Comparison of ENCODE assay signal across 1 cellular context in the genomic region with DNA sequence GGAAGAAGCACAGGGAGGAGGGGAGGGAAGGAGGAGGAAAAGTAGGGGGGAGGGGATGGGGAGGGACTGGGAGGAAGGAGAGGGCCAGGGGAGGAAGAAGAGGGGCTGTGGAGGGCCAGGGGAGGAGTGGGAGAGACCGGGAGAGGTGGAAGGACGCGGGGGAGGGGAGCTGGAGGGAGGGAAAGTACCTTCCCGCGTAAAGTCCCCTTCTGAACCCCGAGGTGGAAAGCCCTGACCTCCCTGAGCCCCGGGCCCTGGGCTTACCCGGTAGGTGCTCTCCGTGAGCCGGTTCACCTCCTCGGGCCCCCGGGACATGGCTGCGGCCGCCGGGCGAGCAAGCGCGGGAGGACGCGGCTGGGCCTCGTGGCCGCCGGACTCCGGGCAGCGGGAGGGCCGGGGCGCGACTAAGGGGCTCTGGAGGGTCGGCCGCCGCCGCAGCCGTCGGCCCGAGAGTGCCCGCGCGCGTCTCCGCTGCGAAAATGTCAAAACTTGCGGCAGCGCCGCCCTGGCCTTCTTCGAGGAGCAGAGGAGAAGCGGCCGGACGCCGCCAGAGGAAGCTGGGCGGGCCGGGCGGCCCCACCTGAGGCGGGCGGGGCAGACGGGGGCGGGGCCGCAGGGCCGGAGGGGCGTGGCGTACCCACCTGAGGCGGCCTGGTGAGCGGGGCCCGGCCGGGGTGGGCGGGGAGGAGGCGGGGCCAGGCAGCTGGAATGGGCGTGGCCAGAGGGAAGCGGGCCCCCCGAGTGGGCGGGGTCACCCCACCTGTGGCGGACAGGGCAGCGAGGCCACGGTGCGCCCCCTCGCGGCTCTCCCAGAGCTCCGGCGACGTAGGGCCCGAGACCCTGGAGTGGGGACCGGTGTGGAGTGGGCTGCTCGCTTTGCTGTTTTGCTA.
TF ChIP-seq lines count a peak whose summit lies in the region.

A gene with protein sequence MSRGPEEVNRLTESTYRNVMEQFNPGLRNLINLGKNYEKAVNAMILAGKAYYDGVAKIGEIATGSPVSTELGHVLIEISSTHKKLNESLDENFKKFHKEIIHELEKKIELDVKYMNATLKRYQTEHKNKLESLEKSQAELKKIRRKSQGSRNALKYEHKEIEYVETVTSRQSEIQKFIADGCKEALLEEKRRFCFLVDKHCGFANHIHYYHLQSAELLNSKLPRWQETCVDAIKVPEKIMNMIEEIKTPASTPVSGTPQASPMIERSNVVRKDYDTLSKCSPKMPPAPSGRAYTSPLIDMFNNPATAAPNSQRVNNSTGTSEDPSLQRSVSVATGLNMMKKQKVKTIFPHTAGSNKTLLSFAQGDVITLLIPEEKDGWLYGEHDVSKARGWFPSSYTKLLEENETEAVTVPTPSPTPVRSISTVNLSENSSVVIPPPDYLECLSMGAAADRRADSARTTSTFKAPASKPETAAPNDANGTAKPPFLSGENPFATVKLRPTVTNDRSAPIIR (minus strand): TSS at position 553 of the 890 bp plus-strand sequence. CDS start 238 bp downstream, at position 315.

TF ChIP-seq in HepG2, 621 proteins besides CTCF, POLR2A, EP300 and RAD21 (continued from another document and continues in another):
- TF ChIP-seq, protein P1, sequence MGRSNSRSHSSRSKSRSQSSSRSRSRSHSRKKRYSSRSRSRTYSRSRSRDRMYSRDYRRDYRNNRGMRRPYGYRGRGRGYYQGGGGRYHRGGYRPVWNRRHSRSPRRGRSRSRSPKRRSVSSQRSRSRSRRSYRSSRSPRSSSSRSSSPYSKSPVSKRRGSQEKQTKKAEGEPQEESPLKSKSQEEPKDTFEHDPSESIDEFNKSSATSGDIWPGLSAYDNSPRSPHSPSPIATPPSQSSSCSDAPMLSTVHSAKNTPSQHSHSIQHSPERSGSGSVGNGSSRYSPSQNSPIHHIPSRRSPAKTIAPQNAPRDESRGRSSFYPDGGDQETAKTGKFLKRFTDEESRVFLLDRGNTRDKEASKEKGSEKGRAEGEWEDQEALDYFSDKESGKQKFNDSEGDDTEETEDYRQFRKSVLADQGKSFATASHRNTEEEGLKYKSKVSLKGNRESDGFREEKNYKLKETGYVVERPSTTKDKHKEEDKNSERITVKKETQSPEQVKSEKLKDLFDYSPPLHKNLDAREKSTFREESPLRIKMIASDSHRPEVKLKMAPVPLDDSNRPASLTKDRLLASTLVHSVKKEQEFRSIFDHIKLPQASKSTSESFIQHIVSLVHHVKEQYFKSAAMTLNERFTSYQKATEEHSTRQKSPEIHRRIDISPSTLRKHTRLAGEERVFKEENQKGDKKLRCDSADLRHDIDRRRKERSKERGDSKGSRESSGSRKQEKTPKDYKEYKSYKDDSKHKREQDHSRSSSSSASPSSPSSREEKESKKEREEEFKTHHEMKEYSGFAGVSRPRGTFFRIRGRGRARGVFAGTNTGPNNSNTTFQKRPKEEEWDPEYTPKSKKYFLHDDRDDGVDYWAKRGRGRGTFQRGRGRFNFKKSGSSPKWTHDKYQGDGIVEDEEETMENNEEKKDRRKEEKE (IDR thresholded peaks at IDR 0.05) = no peak
- TF ChIP-seq, protein P2, sequence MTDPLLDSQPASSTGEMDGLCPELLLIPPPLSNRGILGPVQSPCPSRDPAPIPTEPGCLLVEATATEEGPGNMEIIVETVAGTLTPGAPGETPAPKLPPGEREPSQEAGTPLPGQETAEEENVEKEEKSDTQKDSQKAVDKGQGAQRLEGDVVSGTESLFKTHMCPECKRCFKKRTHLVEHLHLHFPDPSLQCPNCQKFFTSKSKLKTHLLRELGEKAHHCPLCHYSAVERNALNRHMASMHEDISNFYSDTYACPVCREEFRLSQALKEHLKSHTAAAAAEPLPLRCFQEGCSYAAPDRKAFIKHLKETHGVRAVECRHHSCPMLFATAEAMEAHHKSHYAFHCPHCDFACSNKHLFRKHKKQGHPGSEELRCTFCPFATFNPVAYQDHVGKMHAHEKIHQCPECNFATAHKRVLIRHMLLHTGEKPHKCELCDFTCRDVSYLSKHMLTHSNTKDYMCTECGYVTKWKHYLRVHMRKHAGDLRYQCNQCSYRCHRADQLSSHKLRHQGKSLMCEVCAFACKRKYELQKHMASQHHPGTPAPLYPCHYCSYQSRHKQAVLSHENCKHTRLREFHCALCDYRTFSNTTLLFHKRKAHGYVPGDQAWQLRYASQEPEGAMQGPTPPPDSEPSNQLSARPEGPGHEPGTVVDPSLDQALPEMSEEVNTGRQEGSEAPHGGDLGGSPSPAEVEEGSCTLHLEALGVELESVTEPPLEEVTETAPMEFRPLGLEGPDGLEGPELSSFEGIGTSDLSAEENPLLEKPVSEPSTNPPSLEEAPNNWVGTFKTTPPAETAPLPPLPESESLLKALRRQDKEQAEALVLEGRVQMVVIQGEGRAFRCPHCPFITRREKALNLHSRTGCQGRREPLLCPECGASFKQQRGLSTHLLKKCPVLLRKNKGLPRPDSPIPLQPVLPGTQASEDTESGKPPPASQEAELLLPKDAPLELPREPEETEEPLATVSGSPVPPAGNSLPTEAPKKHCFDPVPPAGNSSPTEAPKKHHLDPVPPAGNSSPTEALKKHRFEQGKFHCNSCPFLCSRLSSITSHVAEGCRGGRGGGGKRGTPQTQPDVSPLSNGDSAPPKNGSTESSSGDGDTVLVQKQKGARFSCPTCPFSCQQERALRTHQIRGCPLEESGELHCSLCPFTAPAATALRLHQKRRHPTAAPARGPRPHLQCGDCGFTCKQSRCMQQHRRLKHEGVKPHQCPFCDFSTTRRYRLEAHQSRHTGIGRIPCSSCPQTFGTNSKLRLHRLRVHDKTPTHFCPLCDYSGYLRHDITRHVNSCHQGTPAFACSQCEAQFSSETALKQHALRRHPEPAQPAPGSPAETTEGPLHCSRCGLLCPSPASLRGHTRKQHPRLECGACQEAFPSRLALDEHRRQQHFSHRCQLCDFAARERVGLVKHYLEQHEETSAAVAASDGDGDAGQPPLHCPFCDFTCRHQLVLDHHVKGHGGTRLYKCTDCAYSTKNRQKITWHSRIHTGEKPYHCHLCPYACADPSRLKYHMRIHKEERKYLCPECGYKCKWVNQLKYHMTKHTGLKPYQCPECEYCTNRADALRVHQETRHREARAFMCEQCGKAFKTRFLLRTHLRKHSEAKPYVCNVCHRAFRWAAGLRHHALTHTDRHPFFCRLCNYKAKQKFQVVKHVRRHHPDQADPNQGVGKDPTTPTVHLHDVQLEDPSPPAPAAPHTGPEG (CRISPR knock-in tag; IDR thresholded peaks at IDR 0.05) = no peak
- TF ChIP-seq ZBTB1 (CRISPR knock-in tag; IDR thresholded peaks at IDR 0.05; ENCODE audit: borderline replicate concordance) (no peak), CHD2 (IDR thresholded peaks at IDR 0.05; ENCODE audit: low read depth, low read length) (no peak), SETDB1 (CRISPR knock-in tag; IDR thresholded peaks at IDR 0.05; ENCODE audit: borderline replicate concordance) (no peak), MXI1 (IDR thresholded peaks at IDR 0.05; ENCODE audit: borderline replicate concordance, low read depth, low read length) (peak; percentile 55; the same call in 1 of the 3 replicates), HOXA5 (CRISPR knock-in tag; IDR thresholded peaks at IDR 0.05) (no peak), ZNF337 (CRISPR knock-in tag; IDR thresholded peaks at IDR 0.05; ENCODE audit: borderline replicate concordance, low read depth) (no peak), ZNF850 (CRISPR knock-in tag; conservative IDR thresholded peaks at IDR 0.05) (no peak), RXRB (CRISPR knock-in tag; IDR thresholded peaks at IDR 0.05; ENCODE audit: borderline replicate concordance) (0 out of 2 replicates have a peak, but pooled peaks have one; percentile 11), CBFB (CRISPR knock-in tag; IDR thresholded peaks at IDR 0.05) (no peak), GATAD1 (CRISPR knock-in tag; IDR thresholded peaks at IDR 0.05) (no peak), ZKSCAN5 (CRISPR knock-in tag; IDR thresholded peaks at IDR 0.05) (no peak), MTF1 (CRISPR knock-in tag; IDR thresholded peaks at IDR 0.05) (no peak), ZSCAN20 (CRISPR knock-in tag; IDR thresholded peaks at IDR 0.05; ENCODE audit: borderline replicate concordance) (peak; percentile 68; the same call in 1 of the 2 replicates), RNF2 (conservative IDR thresholded peaks at IDR 0.05; ENCODE audit: low read depth) (peak; percentile 86), ZNF484 (CRISPR knock-in tag; IDR thresholded peaks at IDR 0.05; ENCODE audit: borderline replicate concordance, low read depth) (no peak), ZNF747 (CRISPR knock-in tag; IDR thresholded peaks at IDR 0.05; ENCODE audit: borderline replicate concordance) (no peak), GFI1 (CRISPR knock-in tag; IDR thresholded peaks at IDR 0.05; ENCODE audit: borderline replicate concordance) (no peak; the same call in 1 of the 2 replicates)
- TF ChIP-seq, protein P3, sequence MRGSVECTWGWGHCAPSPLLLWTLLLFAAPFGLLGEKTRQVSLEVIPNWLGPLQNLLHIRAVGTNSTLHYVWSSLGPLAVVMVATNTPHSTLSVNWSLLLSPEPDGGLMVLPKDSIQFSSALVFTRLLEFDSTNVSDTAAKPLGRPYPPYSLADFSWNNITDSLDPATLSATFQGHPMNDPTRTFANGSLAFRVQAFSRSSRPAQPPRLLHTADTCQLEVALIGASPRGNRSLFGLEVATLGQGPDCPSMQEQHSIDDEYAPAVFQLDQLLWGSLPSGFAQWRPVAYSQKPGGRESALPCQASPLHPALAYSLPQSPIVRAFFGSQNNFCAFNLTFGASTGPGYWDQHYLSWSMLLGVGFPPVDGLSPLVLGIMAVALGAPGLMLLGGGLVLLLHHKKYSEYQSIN (CRISPR knock-in tag; IDR thresholded peaks at IDR 0.05; ENCODE audit: borderline replicate concordance) = no peak
- TF ChIP-seq, protein P4, sequence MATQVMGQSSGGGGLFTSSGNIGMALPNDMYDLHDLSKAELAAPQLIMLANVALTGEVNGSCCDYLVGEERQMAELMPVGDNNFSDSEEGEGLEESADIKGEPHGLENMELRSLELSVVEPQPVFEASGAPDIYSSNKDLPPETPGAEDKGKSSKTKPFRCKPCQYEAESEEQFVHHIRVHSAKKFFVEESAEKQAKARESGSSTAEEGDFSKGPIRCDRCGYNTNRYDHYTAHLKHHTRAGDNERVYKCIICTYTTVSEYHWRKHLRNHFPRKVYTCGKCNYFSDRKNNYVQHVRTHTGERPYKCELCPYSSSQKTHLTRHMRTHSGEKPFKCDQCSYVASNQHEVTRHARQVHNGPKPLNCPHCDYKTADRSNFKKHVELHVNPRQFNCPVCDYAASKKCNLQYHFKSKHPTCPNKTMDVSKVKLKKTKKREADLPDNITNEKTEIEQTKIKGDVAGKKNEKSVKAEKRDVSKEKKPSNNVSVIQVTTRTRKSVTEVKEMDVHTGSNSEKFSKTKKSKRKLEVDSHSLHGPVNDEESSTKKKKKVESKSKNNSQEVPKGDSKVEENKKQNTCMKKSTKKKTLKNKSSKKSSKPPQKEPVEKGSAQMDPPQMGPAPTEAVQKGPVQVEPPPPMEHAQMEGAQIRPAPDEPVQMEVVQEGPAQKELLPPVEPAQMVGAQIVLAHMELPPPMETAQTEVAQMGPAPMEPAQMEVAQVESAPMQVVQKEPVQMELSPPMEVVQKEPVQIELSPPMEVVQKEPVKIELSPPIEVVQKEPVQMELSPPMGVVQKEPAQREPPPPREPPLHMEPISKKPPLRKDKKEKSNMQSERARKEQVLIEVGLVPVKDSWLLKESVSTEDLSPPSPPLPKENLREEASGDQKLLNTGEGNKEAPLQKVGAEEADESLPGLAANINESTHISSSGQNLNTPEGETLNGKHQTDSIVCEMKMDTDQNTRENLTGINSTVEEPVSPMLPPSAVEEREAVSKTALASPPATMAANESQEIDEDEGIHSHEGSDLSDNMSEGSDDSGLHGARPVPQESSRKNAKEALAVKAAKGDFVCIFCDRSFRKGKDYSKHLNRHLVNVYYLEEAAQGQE (IDR thresholded peaks at IDR 0.05; ENCODE audit: borderline replicate concordance in 1 of 2, low read depth in 1 of 2, low read length in 2 of 2) = no peak
- TF ChIP-seq, protein P5, sequence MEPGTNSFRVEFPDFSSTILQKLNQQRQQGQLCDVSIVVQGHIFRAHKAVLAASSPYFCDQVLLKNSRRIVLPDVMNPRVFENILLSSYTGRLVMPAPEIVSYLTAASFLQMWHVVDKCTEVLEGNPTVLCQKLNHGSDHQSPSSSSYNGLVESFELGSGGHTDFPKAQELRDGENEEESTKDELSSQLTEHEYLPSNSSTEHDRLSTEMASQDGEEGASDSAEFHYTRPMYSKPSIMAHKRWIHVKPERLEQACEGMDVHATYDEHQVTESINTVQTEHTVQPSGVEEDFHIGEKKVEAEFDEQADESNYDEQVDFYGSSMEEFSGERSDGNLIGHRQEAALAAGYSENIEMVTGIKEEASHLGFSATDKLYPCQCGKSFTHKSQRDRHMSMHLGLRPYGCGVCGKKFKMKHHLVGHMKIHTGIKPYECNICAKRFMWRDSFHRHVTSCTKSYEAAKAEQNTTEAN (CRISPR knock-in tag; conservative IDR thresholded peaks at IDR 0.05) = no peak; the same call in 1 of the 2 replicates
- TF ChIP-seq, protein P6, sequence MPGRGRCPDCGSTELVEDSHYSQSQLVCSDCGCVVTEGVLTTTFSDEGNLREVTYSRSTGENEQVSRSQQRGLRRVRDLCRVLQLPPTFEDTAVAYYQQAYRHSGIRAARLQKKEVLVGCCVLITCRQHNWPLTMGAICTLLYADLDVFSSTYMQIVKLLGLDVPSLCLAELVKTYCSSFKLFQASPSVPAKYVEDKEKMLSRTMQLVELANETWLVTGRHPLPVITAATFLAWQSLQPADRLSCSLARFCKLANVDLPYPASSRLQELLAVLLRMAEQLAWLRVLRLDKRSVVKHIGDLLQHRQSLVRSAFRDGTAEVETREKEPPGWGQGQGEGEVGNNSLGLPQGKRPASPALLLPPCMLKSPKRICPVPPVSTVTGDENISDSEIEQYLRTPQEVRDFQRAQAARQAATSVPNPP (CRISPR knock-in tag; IDR thresholded peaks at IDR 0.05) = 0 out of 2 replicates have a peak, but pooled peaks have one; percentile 50
- TF ChIP-seq, protein P7, sequence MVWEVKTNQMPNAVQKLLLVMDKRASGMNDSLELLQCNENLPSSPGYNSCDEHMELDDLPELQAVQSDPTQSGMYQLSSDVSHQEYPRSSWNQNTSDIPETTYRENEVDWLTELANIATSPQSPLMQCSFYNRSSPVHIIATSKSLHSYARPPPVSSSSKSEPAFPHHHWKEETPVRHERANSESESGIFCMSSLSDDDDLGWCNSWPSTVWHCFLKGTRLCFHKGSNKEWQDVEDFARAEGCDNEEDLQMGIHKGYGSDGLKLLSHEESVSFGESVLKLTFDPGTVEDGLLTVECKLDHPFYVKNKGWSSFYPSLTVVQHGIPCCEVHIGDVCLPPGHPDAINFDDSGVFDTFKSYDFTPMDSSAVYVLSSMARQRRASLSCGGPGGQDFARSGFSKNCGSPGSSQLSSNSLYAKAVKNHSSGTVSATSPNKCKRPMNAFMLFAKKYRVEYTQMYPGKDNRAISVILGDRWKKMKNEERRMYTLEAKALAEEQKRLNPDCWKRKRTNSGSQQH (CRISPR knock-in tag; IDR thresholded peaks at IDR 0.05; ENCODE audit: low read depth) = no peak
- TF ChIP-seq, protein P8, sequence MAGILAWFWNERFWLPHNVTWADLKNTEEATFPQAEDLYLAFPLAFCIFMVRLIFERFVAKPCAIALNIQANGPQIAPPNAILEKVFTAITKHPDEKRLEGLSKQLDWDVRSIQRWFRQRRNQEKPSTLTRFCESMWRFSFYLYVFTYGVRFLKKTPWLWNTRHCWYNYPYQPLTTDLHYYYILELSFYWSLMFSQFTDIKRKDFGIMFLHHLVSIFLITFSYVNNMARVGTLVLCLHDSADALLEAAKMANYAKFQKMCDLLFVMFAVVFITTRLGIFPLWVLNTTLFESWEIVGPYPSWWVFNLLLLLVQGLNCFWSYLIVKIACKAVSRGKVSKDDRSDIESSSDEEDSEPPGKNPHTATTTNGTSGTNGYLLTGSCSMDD (CRISPR knock-in tag; IDR thresholded peaks at IDR 0.05) = no peak
